Comparison of ENCODE assay signal across 15 cellular contexts in the genomic region with DNA sequence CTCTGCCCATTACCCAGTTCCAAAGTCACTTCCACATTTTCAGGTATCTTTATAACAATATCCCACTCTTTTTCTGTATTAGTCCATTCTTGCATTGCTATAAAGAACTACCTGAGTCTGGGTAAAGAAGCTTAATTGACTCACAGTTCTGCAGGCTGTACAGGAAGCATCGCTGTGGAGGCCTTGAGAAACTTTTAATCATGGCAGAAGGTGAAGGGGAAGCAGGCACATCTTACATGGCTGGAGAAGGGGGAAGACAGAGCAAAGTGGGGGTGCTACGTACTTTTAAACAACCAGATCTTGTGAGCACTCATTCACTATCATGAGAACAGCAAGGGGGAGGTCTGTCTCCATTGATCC.
"Had no signal": no experiment of that assay in that cellular context is flagged by ENCODE, and none has a peak within 500 bp of the region (broad histone marks: within the 10 kb centered on the region; RNA-seq: fewer than 3 reads in every experiment).

No MANE protein-coding gene starts in this region.

- H3K27me3 Mint-ChIP-seq: activated CD4-positive, alpha-beta T cell treated with anti-CD3 and anti-CD28 coated beads, Interleukin-2, amount 10 ng/mL, durations not matched to agents 7 days and 5 days; activated naive CD8-positive, alpha-beta T cell treated with anti-CD3 and anti-CD28 coated beads for 36 hours; stimulated activated naive CD8-positive, alpha-beta T cell treated with anti-CD3 and anti-CD28 coated beads, Interleukin-15, Interleukin-2, amounts not matched to agents 100 ng/mL and 50 ng/mL, for 24 hours; T-cell had no signal

- H3K4me1 Mint-ChIP-seq: activated CD4-positive, alpha-beta T cell treated with anti-CD3 and anti-CD28 coated beads, Interleukin-2, amount 10 ng/mL, durations not matched to agents 7 days and 5 days; activated naive CD8-positive, alpha-beta T cell treated with anti-CD3 and anti-CD28 coated beads for 36 hours had no signal

- H3K9me3 ChIP-seq: suprapubic skin had no signal

- H3K36me3 ChIP-seq: suprapubic skin, upper lobe of left lung had no signal

- H3K4me2 ChIP-seq: hepatocyte had no signal

- H3K27ac ChIP-seq: hepatocyte, suprapubic skin, upper lobe of left lung had no signal

- ATAC-seq: natural killer cell treated with Interleukin-12 subunit alpha and Interleukin-12 subunit beta and Interleukin-15 and Interleukin-18, amount 100 ng/mL, for 72 hours; right cardiac atrium; T-cell had no signal

- H3K27ac Mint-ChIP-seq: activated CD4-positive, alpha-beta T cell treated with anti-CD3 and anti-CD28 coated beads, Interleukin-2, amount 10 ng/mL, durations not matched to agents 7 days and 5 days; activated naive CD8-positive, alpha-beta T cell treated with anti-CD3 and anti-CD28 coated beads for 36 hours; endodermal cell; natural killer cell treated with Interleukin-12 subunit alpha and Interleukin-12 subunit beta and Interleukin-15 and Interleukin-18, amount 100 ng/mL, for 72 hours; stimulated activated naive CD8-positive, alpha-beta T cell treated with anti-CD3 and anti-CD28 coated beads, Interleukin-15, Interleukin-2, amounts not matched to agents 100 ng/mL and 50 ng/mL, for 24 hours; T-cell had no signal

- H3K4me3 Mint-ChIP-seq: activated CD4-positive, alpha-beta T cell treated with anti-CD3 and anti-CD28 coated beads, Interleukin-2, amount 10 ng/mL, durations not matched to agents 7 days and 5 days; activated naive CD8-positive, alpha-beta T cell treated with anti-CD3 and anti-CD28 coated beads for 36 hours; endodermal cell; natural killer cell treated with Interleukin-12 subunit alpha and Interleukin-12 subunit beta and Interleukin-15 and Interleukin-18, amount 100 ng/mL, for 72 hours; stimulated activated naive CD8-positive, alpha-beta T cell treated with anti-CD3 and anti-CD28 coated beads, Interleukin-15, Interleukin-2, amounts not matched to agents 100 ng/mL and 50 ng/mL, for 24 hours; T-cell had no signal

- H2AFZ ChIP-seq: hepatocyte had no signal

- H3K79me2 ChIP-seq: hepatocyte had no signal

- H3K4me3 ChIP-seq: hepatocyte, suprapubic skin, upper lobe of left lung had no signal

- H3K27me3 ChIP-seq: hepatocyte, suprapubic skin, upper lobe of left lung had no signal

- DNase-seq: activated CD4-positive, alpha-beta T cell treated with anti-CD3 and anti-CD28 coated beads, Interleukin-2, amount 10 ng/mL, durations not matched to agents 7 days and 5 days; activated CD8-positive, alpha-beta memory T cell treated with anti-CD3 and anti-CD28 coated beads for 24 hours; activated gamma-delta T cell treated with Interleukin-2 at 50 U/mL for 16 hours; activated naive CD8-positive, alpha-beta T cell treated with anti-CD3 and anti-CD28 coated beads for 36 hours; cerebellar nuclear complex; endodermal cell; islet precursor cell; right cardiac atrium; T-cell; T-helper 9 cell; upper lobe of left lung had no signal

- H3K4me1 ChIP-seq: suprapubic skin had no signal
